ENCODE assay signal across 8 cellular contexts in genomic region chr19:2167896-2168618, GRCh38. TPM values are rescaled to one million over a fixed set of nuclear protein-coding genes. Genes with fewer than 3 reads are reported as not detected.
DNase-seq lines count a peak whose midpoint lies in the region; ATAC-seq and TF ChIP-seq lines count a peak whose summit lies in the region.

No MANE protein-coding gene starts in this region.

- peaks cover 32% of the 10 kb centered on the region for H3K4me1 Mint-ChIP-seq in endodermal cell
- H3K4me1 Mint-ChIP-seq in natural killer cell treated with Interleukin-12 subunit alpha and Interleukin-12 subunit beta and Interleukin-15 and Interleukin-18, amount 100 ng/mL, for 72 hours (ENCODE audit: low read depth in 2 of 2), result peaks cover 55% of the 10 kb centered on the region in 2 donors

- H2AFZ ChIP-seq in GM23248, result no peak overlapping the region

- H3K4me3 ChIP-seq in GM23248 (peak overlapping the region; percentile 51), RWPE2 (ENCODE audit: severe bottlenecking) (no peak overlapping the region), endodermal cell (ENCODE audit: low read length) (no peak overlapping the region), SJCRH30 (no peak overlapping the region)

- 6 to 7% methylated on average over 16 of the region's 16 CpGs for WGBS in GM23248 (ENCODE audit: low coverage in 1 of 2, low lambda C conversion rate in 2 of 2, missing lambda C conversion rate in 2 of 2), 2 experiments
- 95 to 97% methylated on average over 10 to 16 of the region's 16 CpGs for WGBS in endodermal cell (ENCODE audit: insufficient coverage in 1 of 2, insufficient read length in 1 of 2), 2 experiments

- peak overlapping the region; percentile 75 for H3K27ac Mint-ChIP-seq in endodermal cell
- H3K27ac Mint-ChIP-seq in natural killer cell treated with Interleukin-12 subunit alpha and Interleukin-12 subunit beta and Interleukin-15 and Interleukin-18, amount 100 ng/mL, for 72 hours, result peak overlapping the region; percentile 97 to 99

- no peaks in the 10 kb centered on the region for H3K9me3 ChIP-seq in GM23248 (ENCODE audit: low read depth)
- no peaks in the 10 kb centered on the region for H3K9me3 ChIP-seq in RWPE2 (ENCODE audit: severe bottlenecking)
- no peaks in the 10 kb centered on the region for H3K9me3 ChIP-seq in endodermal cell (ENCODE audit: control insufficient read depth, low read length)
- H3K9me3 ChIP-seq in SJCRH30 (replicated peaks), result no peaks in the 10 kb centered on the region

- H3K27me3 ChIP-seq in GM23248 (replicated peaks; ENCODE audit: insufficient read depth) (no peaks in the 10 kb centered on the region), RWPE2 (ENCODE audit: insufficient read depth, poor library complexity, severe bottlenecking) (no peaks in the 10 kb centered on the region), endodermal cell (ENCODE audit: control insufficient read depth, insufficient read depth, low read length, poor library complexity, severe bottlenecking) (no peaks in the 10 kb centered on the region), SJCRH30 (no peaks in the 10 kb centered on the region)

- H3K4me1 ChIP-seq in GM23248 (ENCODE audit: insufficient read depth) (peaks cover 54% of the 10 kb centered on the region), RWPE2 (ENCODE audit: insufficient read depth, poor library complexity, severe bottlenecking) (peaks cover 29% of the 10 kb centered on the region), endodermal cell (ENCODE audit: control insufficient read depth, insufficient read depth, low read length) (peaks cover 20% of the 10 kb centered on the region), SJCRH30 (peaks cover 23% of the 10 kb centered on the region)

- H3K27me3 Mint-ChIP-seq in endodermal cell (ENCODE audit: insufficient read depth), result no peaks in the 10 kb centered on the region
- no peaks in the 10 kb centered on the region for H3K27me3 Mint-ChIP-seq in natural killer cell treated with Interleukin-12 subunit alpha and Interleukin-12 subunit beta and Interleukin-15 and Interleukin-18, amount 100 ng/mL, for 72 hours

- no peak overlapping the region for H3K4me3 Mint-ChIP-seq in endodermal cell
- peak overlapping the region; percentile 86 for H3K4me3 Mint-ChIP-seq in natural killer cell treated with Interleukin-12 subunit alpha and Interleukin-12 subunit beta and Interleukin-15 and Interleukin-18, amount 100 ng/mL, for 72 hours

- DNase-seq in CD1c-positive myeloid dendritic cell (ENCODE audit: extremely low spot score), result peak; percentile 96
- peak; percentile 74 for DNase-seq in GM23248
- no peak for DNase-seq in RWPE2 (ENCODE audit: low spot score)
- no peak for DNase-seq in endodermal cell
- DNase-seq in natural killer cell treated with Interleukin-12 subunit alpha and Interleukin-12 subunit beta and Interleukin-15 and Interleukin-18, amount 100 ng/mL, for 72 hours (ENCODE audit: low spot score), result peak; percentile 89
- DNase-seq in SJCRH30, result no peak
- no peak for DNase-seq in NCI-H446 (lab: John Stamatoyannopoulos, UW)

- in situ Hi-C loops in GM23248 (cut with MboI), result no loop called here

- H4K20me1 ChIP-seq in GM23248 (ENCODE audit: insufficient read depth), result no peaks in the 10 kb centered on the region

- peaks cover 75% of the 10 kb centered on the region for H3K79me2 ChIP-seq in GM23248 (ENCODE audit: insufficient read depth)

- H3K36me3 ChIP-seq in GM23248 (ENCODE audit: low read depth), result no peaks in the 10 kb centered on the region
- H3K36me3 ChIP-seq in RWPE2 (ENCODE audit: low read depth), result peaks cover 12% of the 10 kb centered on the region; the same call in 1 of the 2 replicates
- H3K36me3 ChIP-seq in endodermal cell (ENCODE audit: control insufficient read depth, insufficient read depth, low read length), result no peaks in the 10 kb centered on the region
- no peaks in the 10 kb centered on the region for H3K36me3 ChIP-seq in SJCRH30

- peak overlapping the region; percentile 97 for H3K27ac ChIP-seq in GM23248
- peak overlapping the region; percentile 63 for H3K27ac ChIP-seq in RWPE2 (ENCODE audit: poor library complexity, severe bottlenecking)
- H3K27ac ChIP-seq in endodermal cell (ENCODE audit: low read depth, low read length), result no peak overlapping the region
- no peak overlapping the region; the same call in 1 of the 2 replicates for H3K27ac ChIP-seq in SJCRH30

- peak overlapping the region; percentile 61 for H3K4me2 ChIP-seq in GM23248 (ENCODE audit: unreplicated experiment)

- no peaks in the 10 kb centered on the region for H3K36me3 Mint-ChIP-seq in endodermal cell (ENCODE audit: low read depth)
- H3K36me3 Mint-ChIP-seq in natural killer cell treated with Interleukin-12 subunit alpha and Interleukin-12 subunit beta and Interleukin-15 and Interleukin-18, amount 100 ng/mL, for 72 hours, result no peaks in the 10 kb centered on the region

- H3K9me3 Mint-ChIP-seq in endodermal cell, result no peaks in the 10 kb centered on the region
- no peaks in the 10 kb centered on the region for H3K9me3 Mint-ChIP-seq in natural killer cell treated with Interleukin-12 subunit alpha and Interleukin-12 subunit beta and Interleukin-15 and Interleukin-18, amount 100 ng/mL, for 72 hours

- no peaks in the 10 kb centered on the region for H3K9me2 ChIP-seq in GM23248 (ENCODE audit: insufficient read depth)

- TF ChIP-seq CTCF in RWPE2 (IDR thresholded peaks at IDR 0.05; ENCODE audit: poor library complexity, severe bottlenecking) (no peak), endodermal cell (conservative IDR thresholded peaks at IDR 0.05) (no peak)

- peaks cover 41% of the 10 kb centered on the region for H3F3A ChIP-seq in GM23248 (ENCODE audit: insufficient read depth)

- ATAC-seq in RWPE2 (ENCODE audit: low read depth) (no peak), HG03159 (IDR thresholded peaks at IDR 0.05; ENCODE audit: unreplicated experiment) (no peak)
- ATAC-seq in natural killer cell treated with Interleukin-12 subunit alpha and Interleukin-12 subunit beta and Interleukin-15 and Interleukin-18, amount 100 ng/mL, for 72 hours, result peak; percentile 48 to 63

- H3K9ac ChIP-seq in GM23248, result peak overlapping the region; percentile 77
- H3K9ac ChIP-seq in endodermal cell (ENCODE audit: extremely low read depth, low read length, poor library complexity, severe bottlenecking), result no peak overlapping the region

RNA-seq across cellular contexts. Expression of gene DOT1L, which starts 4.3 kb away (rescaled TPM):
- total RNA-seq in GM23248 (2014; rRNA removed; shearing (Covaris generic)), result 4.3 and 4.4 TPM in 2 replicates
- polyA plus RNA-seq in GM23248 (2016; fragmentation: Nextera tagmentation; extraction: Ambion mirVana), result 4.0 and 5.3 TPM in 2 replicates
- 100 to 1,000 TPM in 1 of 2 donors, 10 to 100 TPM in 1; 84.3 to 102 TPM for total RNA-seq in endodermal cell
- 78.1 TPM for polyA plus RNA-seq in endodermal cell (2013, experiment 1 of 2)
- 65.1 TPM for polyA plus RNA-seq in endodermal cell (2013, experiment 2 of 2)
- 100 to 1,000 TPM; 108 to 190 TPM for total RNA-seq in natural killer cell treated with Interleukin-12 subunit alpha and Interleukin-12 subunit beta and Interleukin-15 and Interleukin-18, amount 100 ng/mL, for 72 hours
- total RNA-seq in SJCRH30 (2014; rRNA removed; shearing (Covaris generic)), result 16.2 and 18.4 TPM in 2 replicates

RNA-seq across cellular contexts. Expression of gene AP3D1, which starts 16.7 kb away (rescaled TPM):
- total RNA-seq in GM23248 (2014; rRNA removed; shearing (Covaris generic)), result 95.4 and 97.6 TPM in 2 replicates
- polyA plus RNA-seq in GM23248 (2016; fragmentation: Nextera tagmentation; extraction: Ambion mirVana), result 65.2 and 79.0 TPM in 2 replicates
- total RNA-seq in endodermal cell, result 100 to 1,000 TPM; 162 to 181 TPM
- 115 TPM for polyA plus RNA-seq in endodermal cell (2013, experiment 1 of 2)
- 103 TPM for polyA plus RNA-seq in endodermal cell (2013, experiment 2 of 2)
- total RNA-seq in natural killer cell treated with Interleukin-12 subunit alpha and Interleukin-12 subunit beta and Interleukin-15 and Interleukin-18, amount 100 ng/mL, for 72 hours, result 100 to 1,000 TPM; 126 to 191 TPM
- 101 and 107 TPM in 2 replicates for total RNA-seq in SJCRH30 (2014; rRNA removed; shearing (Covaris generic))

Comparison
In these comparisons a context has a peak if more than half of its experiments do, and no peak if none do; other contexts are left out.
1. DNase-seq: peak in CD1c-positive myeloid dendritic cell (single experiment), GM23248 (single experiment) and natural killer cell treated with Interleukin-12 subunit alpha and Interleukin-12 subunit beta and Interleukin-15 and Interleukin-18, amount 100 ng/mL, for 72 hours (single experiment); none in RWPE2 (single experiment), endodermal cell (single experiment), SJCRH30 (0 of 2) and NCI-H446 (0 of 2).
2. H3K27ac ChIP-seq: peak in GM23248 (single experiment) and RWPE2 (single experiment); none in endodermal cell (single experiment) and SJCRH30 (single experiment).
3. ATAC-seq: peak in natural killer cell treated with Interleukin-12 subunit alpha and Interleukin-12 subunit beta and Interleukin-15 and Interleukin-18, amount 100 ng/mL, for 72 hours (2 of 2); none in RWPE2 (single experiment) and HG03159 (single experiment).